Comparison of ENCODE assay signal across 8 cellular contexts in genomic region chr20:17505664-17506517, GRCh38. TPM values are rescaled to one million over a fixed set of nuclear protein-coding genes. Genes with fewer than 3 reads are reported as not detected.
DNase-seq lines count a peak whose midpoint lies in the region; ATAC-seq and TF ChIP-seq lines count a peak whose summit lies in the region.

No MANE protein-coding gene starts in this region.

- peaks cover 4% of the 10 kb centered on the region for H3K4me1 Mint-ChIP-seq in nephron

- H3K4me1 ChIP-seq in HEK293 (ENCODE audit: control insufficient read depth, insufficient read depth, low read length) = no peaks in the 10 kb centered on the region
- no peaks in the 10 kb centered on the region for H3K4me1 ChIP-seq in colonic mucosa
- peaks cover 4% of the 10 kb centered on the region for H3K4me1 ChIP-seq in upper lobe of right lung

- H3K4me3 Mint-ChIP-seq in nephron = peak overlapping the region; percentile 80 to 86 (median 86)

- H3K27ac ChIP-seq in HEK293 (ENCODE audit: extremely low read depth, low read depth, low read length) (no peak overlapping the region), colonic mucosa (peak overlapping the region; percentile 21), upper lobe of right lung (peak overlapping the region; percentile 68)

- H3K9me3 Mint-ChIP-seq in nephron = no peaks in the 10 kb centered on the region

- H3K36me3 ChIP-seq in HEK293 (ENCODE audit: control insufficient read depth in 2 of 2, insufficient read depth in 1 of 2, low read length in 2 of 2) (no peaks in the 10 kb centered on the region), colonic mucosa (no peaks in the 10 kb centered on the region), upper lobe of right lung (no peaks in the 10 kb centered on the region)

- no peak overlapping the region for H3K4me3 ChIP-seq in HEK293 (ENCODE audit: low read depth, low read length)
- H3K4me3 ChIP-seq in colonic mucosa = peak overlapping the region; percentile 50
- H3K4me3 ChIP-seq in upper lobe of right lung = peak overlapping the region; percentile 57

- intact Hi-C loops in colonic mucosa (cut with DNase I) = loop anchor here (10.0 kb wide), 2 partner anchors 389 to 489 kb away; no protein-coding TSS in a partner anchor
- intact Hi-C loops in upper lobe of right lung (cut with DNase I) = no loop called here

- CTCF ChIA-PET in HEK293 (lab: Yijun Ruan, JAX) = interaction anchor here (0.5 to 2.5 kb wide), 29 partner anchors 8 to 1162 kb away, joined by 3 to 17 read pairs (median 4); no protein-coding TSS in a partner anchor

- H3K9me3 ChIP-seq in HEK293 (ENCODE audit: control insufficient read depth, insufficient read depth, low read depth, low read length) (no peaks in the 10 kb centered on the region), colonic mucosa (no peaks in the 10 kb centered on the region), upper lobe of right lung (no peaks in the 10 kb centered on the region)

- DNase-seq in T-helper 9 cell = peak; percentile 12
- DNase-seq in colonic mucosa = no peak
- DNase-seq in upper lobe of right lung = no peak

- no peaks in the 10 kb centered on the region for H3K27me3 ChIP-seq in colonic mucosa
- no peaks in the 10 kb centered on the region for H3K27me3 ChIP-seq in upper lobe of right lung

- peak overlapping the region in 1 of 2 donors; percentile 57 for H3K9ac ChIP-seq in colonic mucosa (ENCODE audit: low read depth in 2 of 2, low read length in 2 of 2)

- POLR2A ChIA-PET in HEK293 (lab: Yijun Ruan, JAX) = interaction anchor here (0.6 to 1.0 kb wide), 2 partner anchors 177 to 1033 kb away, joined by 3 to 9 read pairs; partner anchors contain the start of gene RRBP1

- peak overlapping the region in 1 of 3 experiments; percentile 29 for H3K27ac Mint-ChIP-seq in nephron

- ATAC-seq in upper lobe of right lung (peak; percentile 1), GM18873 (IDR thresholded peaks at IDR 0.05; ENCODE audit: low FRiP score, unreplicated experiment) (no peak), GM18511 (IDR thresholded peaks at IDR 0.05; ENCODE audit: unreplicated experiment) (no peak), HG02970 (IDR thresholded peaks at IDR 0.05; ENCODE audit: low FRiP score, unreplicated experiment) (no peak)

- H3K36me3 Mint-ChIP-seq in nephron (ENCODE audit: low read depth) = no peaks in the 10 kb centered on the region

- TF ChIP-seq CTCF in HEK293 (tag by site-specific recombination; IDR thresholded peaks at IDR 0.05) (no peak), colonic mucosa (IDR thresholded peaks at IDR 0.05) (no peak), nephron (IDR thresholded peaks at IDR 0.05; ENCODE audit: unreplicated experiment in 3 of 3) (no peak), upper lobe of right lung (IDR thresholded peaks at IDR 0.05) (no peak)

- H3K27me3 Mint-ChIP-seq in nephron (ENCODE audit: low read depth) = peaks cover 9% of the 10 kb centered on the region

TF ChIP-seq in HEK293, 187 proteins besides CTCF, POLR2A, EP300 and RAD21:
- TF ChIP-seq ZFHX2 (tag by site-specific recombination; conservative IDR thresholded peaks at IDR 0.05) (peak; percentile 42), SCRT1 (tag by site-specific recombination; IDR thresholded peaks at IDR 0.05; ENCODE audit: borderline replicate concordance) (no peak)

RNA-seq across cellular contexts. Expression of gene BFSP1, which starts 25.3 kb away (rescaled TPM):
- total RNA-seq in colonic mucosa = under 1 TPM; 0.50 to 0.59 TPM
- 2.7 TPM for total RNA-seq in upper lobe of right lung
